ENCODE assay signal across 34 cellular contexts in the genomic region with DNA sequence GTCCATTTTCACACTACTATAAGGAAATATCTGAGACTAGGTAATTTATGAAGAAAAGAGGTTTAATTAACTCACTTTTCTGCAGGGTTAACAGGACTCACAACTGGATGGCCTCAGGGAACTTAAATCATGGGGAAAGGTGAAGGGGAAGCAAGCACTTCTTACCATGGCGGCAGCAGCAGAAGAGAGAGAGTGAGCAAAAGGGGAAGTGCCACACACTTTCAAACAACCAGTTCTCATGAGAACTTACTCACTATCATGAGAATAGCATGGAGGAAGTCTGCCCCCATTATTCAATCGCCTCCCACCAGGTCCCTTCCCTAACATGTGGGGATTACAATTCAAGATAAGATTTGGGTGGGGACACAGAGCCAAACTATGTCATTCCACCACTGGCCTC. TPM values are rescaled to one million over a fixed set of nuclear protein-coding genes. Genes with fewer than 3 reads are reported as not detected.
"Had no signal": no experiment of that assay in that cellular context is flagged by ENCODE, and none has a peak within 500 bp of the region (broad histone marks: within the 10 kb centered on the region; RNA-seq: fewer than 3 reads in every experiment).

No MANE protein-coding gene starts in this region.

- H3K4me3 Mint-ChIP-seq: activated CD4-positive, alpha-beta memory T cell treated with anti-CD3 and anti-CD28 coated beads for 36 hours; activated CD4-positive, alpha-beta T cell treated with anti-CD3 and anti-CD28 coated beads for 36 hours; activated CD4-positive, alpha-beta T cell treated with anti-CD3 and anti-CD28 coated beads, Interleukin-2, amount 10 ng/mL, durations not matched to agents 24 days and 14 days; activated CD8-positive, alpha-beta memory T cell treated with anti-CD3 and anti-CD28 coated beads, Interleukin-2, amount 10 ng/mL, durations not matched to agents 7 days and 5 days; activated CD8-positive, alpha-beta T cell treated with anti-CD3 and anti-CD28 coated beads, Interleukin-2, amount 10 ng/mL, durations not matched to agents 7 days and 5 days; activated naive CD4-positive, alpha-beta T cell treated with anti-CD3 and anti-CD28 coated beads for 36 hours; activated naive CD4-positive, alpha-beta T cell treated with anti-CD3 and anti-CD28 coated beads, Interleukin-2, amount 50 U/mL, for 24 hours; activated naive CD8-positive, alpha-beta T cell treated with anti-CD3 and anti-CD28 coated beads for 36 hours; activated naive CD8-positive, alpha-beta T cell treated with anti-CD3 and anti-CD28 coated beads, Interleukin-2, amount 50 U/mL, for 24 hours; activated T-helper 1 cell treated with anti-CD3 and anti-CD28 coated beads, Interleukin-12 subunit alpha, Interleukin-12 subunit beta, Interleukin-2, Interleukin-4 antibody, amounts not matched to agents 30 ng/mL and 10 ng/mL and 1 ng/mL, durations not matched to agents 14 hours and 24 hours and 36 hours; effector memory CD8-positive, alpha-beta T cell; T-helper 2 cell treated with Interferon-gamma antibody and Interleukin-4, amounts not matched to agents 5 μg/mL and 100 μg/mL, for 36 hours had no signal

- H3K36me3 Mint-ChIP-seq: activated CD4-positive, alpha-beta memory T cell treated with anti-CD3 and anti-CD28 coated beads for 36 hours; activated CD8-positive, alpha-beta memory T cell treated with anti-CD3 and anti-CD28 coated beads, Interleukin-2, amount 10 ng/mL, durations not matched to agents 7 days and 5 days; activated naive CD4-positive, alpha-beta T cell treated with anti-CD3 and anti-CD28 coated beads, Interleukin-2, amount 50 U/mL, for 24 hours; activated naive CD8-positive, alpha-beta T cell treated with anti-CD3 and anti-CD28 coated beads for 36 hours had no signal

- DNase-seq: activated CD4-positive, alpha-beta memory T cell treated with anti-CD3 and anti-CD28 coated beads for 36 hours; activated CD4-positive, alpha-beta T cell treated with anti-CD3 and anti-CD28 coated beads for 36 hours; activated CD4-positive, alpha-beta T cell treated with anti-CD3 and anti-CD28 coated beads, Interleukin-2, amount 10 ng/mL, durations not matched to agents 24 days and 14 days; activated CD4-positive, CD25-positive, alpha-beta regulatory T cell; activated CD4-positive, CD25-positive, alpha-beta regulatory T cell treated with anti-CD3 and anti-CD28 coated beads, Interleukin-2, amount 50 U/mL, for 72 hours; activated CD8-positive, alpha-beta memory T cell treated with anti-CD3 and anti-CD28 coated beads, Interleukin-2, amount 10 ng/mL, durations not matched to agents 7 days and 5 days; activated CD8-positive, alpha-beta memory T cell treated with anti-CD3 and anti-CD28 coated beads, Interleukin-2, amount 50 U/mL, for 4 hours; activated CD8-positive, alpha-beta T cell treated with anti-CD3 and anti-CD28 coated beads, Interleukin-2, amount 10 ng/mL, durations not matched to agents 7 days and 5 days; activated effector memory CD4-positive, alpha-beta T cell treated with anti-CD3 and anti-CD28 coated beads, Interleukin-2, amount 50 U/mL, for 16 hours; activated naive CD4-positive, alpha-beta T cell treated with anti-CD3 and anti-CD28 coated beads for 36 hours; activated naive CD8-positive, alpha-beta T cell treated with anti-CD3 and anti-CD28 coated beads for 36 hours; activated naive CD8-positive, alpha-beta T cell treated with anti-CD3 and anti-CD28 coated beads, Interleukin-2, amount 50 U/mL, for 24 hours; activated T-cell treated with anti-CD3 and anti-CD28 coated beads, Interleukin-2, amount 50 U/mL, for 1 hour; activated T-cell treated with anti-CD3 and anti-CD28 coated beads, Interleukin-2, amount 50 U/mL, for 48 hours; adrenal gland; amygdala; aorta; body of pancreas; caudate nucleus; cortex of kidney; dermis blood vessel endothelial cell; effector CD4-positive, alpha-beta T cell; effector memory CD8-positive, alpha-beta T cell; erythroblast; foreskin keratinocyte; heart right ventricle; T1000 had no signal

- H3K27me3 Mint-ChIP-seq: activated CD4-positive, alpha-beta memory T cell treated with anti-CD3 and anti-CD28 coated beads for 36 hours; activated CD4-positive, alpha-beta T cell treated with anti-CD3 and anti-CD28 coated beads for 36 hours; activated CD4-positive, alpha-beta T cell treated with anti-CD3 and anti-CD28 coated beads, Interleukin-2, amount 10 ng/mL, durations not matched to agents 24 days and 14 days; activated CD8-positive, alpha-beta memory T cell treated with anti-CD3 and anti-CD28 coated beads, Interleukin-2, amount 10 ng/mL, durations not matched to agents 7 days and 5 days; activated naive CD4-positive, alpha-beta T cell treated with anti-CD3 and anti-CD28 coated beads, Interleukin-2, amount 50 U/mL, for 24 hours; activated naive CD8-positive, alpha-beta T cell treated with anti-CD3 and anti-CD28 coated beads for 36 hours; activated naive CD8-positive, alpha-beta T cell treated with anti-CD3 and anti-CD28 coated beads, Interleukin-2, amount 50 U/mL, for 24 hours; effector memory CD8-positive, alpha-beta T cell had no signal

- ATAC-seq: activated CD4-positive, alpha-beta T cell treated with anti-CD3 and anti-CD28 coated beads for 36 hours; activated CD8-positive, alpha-beta memory T cell treated with anti-CD3 and anti-CD28 coated beads, Interleukin-2, amount 10 ng/mL, durations not matched to agents 7 days and 5 days; activated CD8-positive, alpha-beta T cell treated with anti-CD3 and anti-CD28 coated beads, Interleukin-2, amount 10 ng/mL, durations not matched to agents 7 days and 5 days; activated naive CD8-positive, alpha-beta T cell treated with anti-CD3 and anti-CD28 coated beads, Interleukin-2, amount 50 U/mL, for 24 hours; body of pancreas; effector memory CD8-positive, alpha-beta T cell; foreskin keratinocyte; gastroesophageal sphincter; heart right ventricle had no signal

- H3K4me1 Mint-ChIP-seq: activated CD4-positive, alpha-beta T cell treated with anti-CD3 and anti-CD28 coated beads for 36 hours; activated CD4-positive, alpha-beta T cell treated with anti-CD3 and anti-CD28 coated beads, Interleukin-2, amount 10 ng/mL, durations not matched to agents 24 days and 14 days; activated CD8-positive, alpha-beta memory T cell treated with anti-CD3 and anti-CD28 coated beads, Interleukin-2, amount 10 ng/mL, durations not matched to agents 7 days and 5 days; activated naive CD4-positive, alpha-beta T cell treated with anti-CD3 and anti-CD28 coated beads, Interleukin-2, amount 50 U/mL, for 24 hours; activated naive CD8-positive, alpha-beta T cell treated with anti-CD3 and anti-CD28 coated beads for 36 hours; activated naive CD8-positive, alpha-beta T cell treated with anti-CD3 and anti-CD28 coated beads, Interleukin-2, amount 50 U/mL, for 24 hours had no signal

- H3K27ac Mint-ChIP-seq: activated CD4-positive, alpha-beta memory T cell treated with anti-CD3 and anti-CD28 coated beads for 36 hours; activated CD4-positive, alpha-beta T cell treated with anti-CD3 and anti-CD28 coated beads for 36 hours; activated CD4-positive, alpha-beta T cell treated with anti-CD3 and anti-CD28 coated beads, Interleukin-2, amount 10 ng/mL, durations not matched to agents 24 days and 14 days; activated CD8-positive, alpha-beta memory T cell treated with anti-CD3 and anti-CD28 coated beads, Interleukin-2, amount 10 ng/mL, durations not matched to agents 7 days and 5 days; activated CD8-positive, alpha-beta T cell treated with anti-CD3 and anti-CD28 coated beads, Interleukin-2, amount 10 ng/mL, durations not matched to agents 7 days and 5 days; activated naive CD4-positive, alpha-beta T cell treated with anti-CD3 and anti-CD28 coated beads for 36 hours; activated naive CD4-positive, alpha-beta T cell treated with anti-CD3 and anti-CD28 coated beads, Interleukin-2, amount 50 U/mL, for 24 hours; activated naive CD8-positive, alpha-beta T cell treated with anti-CD3 and anti-CD28 coated beads for 36 hours; activated naive CD8-positive, alpha-beta T cell treated with anti-CD3 and anti-CD28 coated beads, Interleukin-2, amount 50 U/mL, for 24 hours; activated T-helper 1 cell treated with anti-CD3 and anti-CD28 coated beads, Interleukin-12 subunit alpha, Interleukin-12 subunit beta, Interleukin-2, Interleukin-4 antibody, amounts not matched to agents 30 ng/mL and 10 ng/mL and 1 ng/mL, durations not matched to agents 14 hours and 24 hours and 36 hours; activated T-helper 2 cell treated with anti-CD3 and anti-CD28 coated beads, Interferon-gamma antibody, Interleukin-2, Interleukin-4, amounts not matched to agents 10 μg/mL and 5 μg/mL and 100 μg/mL, durations not matched to agents 14 hours and 24 hours and 36 hours; effector memory CD8-positive, alpha-beta T cell; T-helper 2 cell treated with Interferon-gamma antibody and Interleukin-4, amounts not matched to agents 5 μg/mL and 100 μg/mL, for 36 hours had no signal

- FAIRE-seq: colon had no signal

RNA-seq across cellular contexts. Expression of a gene that starts 55.1 kb away (rescaled TPM):
- polyA plus RNA-seq: aorta, hepatocyte had no signal
